In genomic region chr20:49983123-49983847, GRCh38 we compare ENCODE assay signal across 1 cellular context.
TF ChIP-seq lines count a peak whose summit lies in the region.

No MANE protein-coding gene starts in this region.

TF ChIP-seq in GM23338, 12 proteins besides CTCF, POLR2A, EP300 and RAD21 (continued from another document):
- TF ChIP-seq STAT1 (IDR thresholded peaks at IDR 0.05; ENCODE audit: unreplicated experiment): no peak
- TF ChIP-seq, protein P1, sequence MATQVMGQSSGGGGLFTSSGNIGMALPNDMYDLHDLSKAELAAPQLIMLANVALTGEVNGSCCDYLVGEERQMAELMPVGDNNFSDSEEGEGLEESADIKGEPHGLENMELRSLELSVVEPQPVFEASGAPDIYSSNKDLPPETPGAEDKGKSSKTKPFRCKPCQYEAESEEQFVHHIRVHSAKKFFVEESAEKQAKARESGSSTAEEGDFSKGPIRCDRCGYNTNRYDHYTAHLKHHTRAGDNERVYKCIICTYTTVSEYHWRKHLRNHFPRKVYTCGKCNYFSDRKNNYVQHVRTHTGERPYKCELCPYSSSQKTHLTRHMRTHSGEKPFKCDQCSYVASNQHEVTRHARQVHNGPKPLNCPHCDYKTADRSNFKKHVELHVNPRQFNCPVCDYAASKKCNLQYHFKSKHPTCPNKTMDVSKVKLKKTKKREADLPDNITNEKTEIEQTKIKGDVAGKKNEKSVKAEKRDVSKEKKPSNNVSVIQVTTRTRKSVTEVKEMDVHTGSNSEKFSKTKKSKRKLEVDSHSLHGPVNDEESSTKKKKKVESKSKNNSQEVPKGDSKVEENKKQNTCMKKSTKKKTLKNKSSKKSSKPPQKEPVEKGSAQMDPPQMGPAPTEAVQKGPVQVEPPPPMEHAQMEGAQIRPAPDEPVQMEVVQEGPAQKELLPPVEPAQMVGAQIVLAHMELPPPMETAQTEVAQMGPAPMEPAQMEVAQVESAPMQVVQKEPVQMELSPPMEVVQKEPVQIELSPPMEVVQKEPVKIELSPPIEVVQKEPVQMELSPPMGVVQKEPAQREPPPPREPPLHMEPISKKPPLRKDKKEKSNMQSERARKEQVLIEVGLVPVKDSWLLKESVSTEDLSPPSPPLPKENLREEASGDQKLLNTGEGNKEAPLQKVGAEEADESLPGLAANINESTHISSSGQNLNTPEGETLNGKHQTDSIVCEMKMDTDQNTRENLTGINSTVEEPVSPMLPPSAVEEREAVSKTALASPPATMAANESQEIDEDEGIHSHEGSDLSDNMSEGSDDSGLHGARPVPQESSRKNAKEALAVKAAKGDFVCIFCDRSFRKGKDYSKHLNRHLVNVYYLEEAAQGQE (IDR thresholded peaks at IDR 0.05; ENCODE audit: unreplicated experiment): no peak
- TF ChIP-seq EZH2 (IDR thresholded peaks at IDR 0.05; ENCODE audit: low read depth, unreplicated experiment): no peak
- TF ChIP-seq CREB1 (CRISPR knock-in tag; IDR thresholded peaks at IDR 0.05; ENCODE audit: low read depth): no peak
- no peak for TF ChIP-seq ZNF331 (CRISPR knock-in tag; IDR thresholded peaks at IDR 0.05; ENCODE audit: low read depth)
